In the genomic region with DNA sequence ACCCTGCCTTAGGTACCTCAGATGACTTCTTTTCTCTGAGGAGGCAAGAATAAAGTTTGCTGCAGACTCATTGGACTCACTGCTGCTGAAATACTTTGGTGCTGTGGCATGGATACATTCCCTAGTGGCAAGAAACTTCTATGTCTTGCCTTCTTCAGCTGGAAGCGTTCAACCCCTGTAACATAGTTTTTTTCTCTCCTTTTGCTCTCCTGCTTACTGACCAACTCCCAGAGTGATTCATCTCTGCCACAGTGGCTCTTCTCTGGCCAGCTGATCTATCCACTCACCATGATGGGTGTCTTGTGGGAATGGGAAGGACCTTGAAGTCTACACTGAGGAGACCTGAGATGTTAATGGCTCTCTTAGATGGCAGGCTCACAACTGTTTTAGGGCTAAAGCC, we compare ENCODE assay signal across 27 cellular contexts.
"Had no signal": no experiment of that assay in that cellular context is flagged by ENCODE, and none has a peak within 500 bp of the region (broad histone marks: within the 10 kb centered on the region; RNA-seq: fewer than 3 reads in every experiment).

No MANE protein-coding gene starts in this region.

- H3K36me3 ChIP-seq: ascending aorta, cardiac muscle cell, SJCRH30 had no signal

- DNase-seq: activated CD4-positive, alpha-beta T cell treated with anti-CD3 and anti-CD28 coated beads, Interleukin-2, amount 10 ng/mL, durations not matched to agents 24 days and 14 days; activated CD4-positive, alpha-beta T cell treated with anti-CD3 and anti-CD28 coated beads, Interleukin-2, amount 50 U/mL, for 4 hours; activated CD8-positive, alpha-beta T cell treated with anti-CD3 and anti-CD28 coated beads for 36 hours; activated effector memory CD4-positive, alpha-beta T cell treated with anti-CD3 and anti-CD28 coated beads, Interleukin-2, amount 50 U/mL, for 16 hours; activated naive CD4-positive, alpha-beta T cell; activated naive CD4-positive, alpha-beta T cell treated with anti-CD3 and anti-CD28 coated beads, Interleukin-2, amount 50 U/mL, for 16 hours; activated naive CD8-positive, alpha-beta T cell treated with anti-CD3 and anti-CD28 coated beads for 36 hours; activated T-cell treated with anti-CD3 and anti-CD28 coated beads, Interleukin-2, amount 50 U/mL, for 1 hour; activated T-cell treated with anti-CD3 and anti-CD28 coated beads, Interleukin-2, amount 50 U/mL, for 72 hours; amniotic stem cell; Kasumi-1; NCI-H1092 treated with DMSO at 0.1 percent for 48 hours; NCI-H1417; NCI-H146; NCI-H187; NCI-H2081; NCI-H226; NCI-H446 treated with DMSO at 0.1 percent for 48 hours; NCI-H524; NCI-H69; SHP77; SJCRH30 had no signal

- H3K9me3 ChIP-seq: ascending aorta had no signal

- H3K27ac ChIP-seq: ascending aorta, cardiac muscle cell, SJCRH30, SK-N-MC had no signal

- H3K4me1 ChIP-seq: ascending aorta, SJCRH30 had no signal

- H3K27me3 ChIP-seq: ascending aorta, cardiac muscle cell, SJCRH30 had no signal

- ATAC-seq: activated CD8-positive, alpha-beta T cell treated with anti-CD3 and anti-CD28 coated beads for 36 hours; activated T-cell treated with anti-CD3 and anti-CD28 coated beads, Interleukin-2, amount 50 U/mL, for 72 hours; activated T-helper 17 cell treated with anti-CD3 and anti-CD28 coated beads, Interleukin-2, amount 50 U/mL, for 72 hours; Panc1 had no signal

- H3K4me3 ChIP-seq: ascending aorta, cardiac muscle cell, SJCRH30, SK-N-MC had no signal
